ENCODE assay signal across 21 cellular contexts in genomic region chr2:124048664-124049063, GRCh38. TPM values are rescaled to one million over a fixed set of nuclear protein-coding genes. Genes with fewer than 3 reads are reported as not detected.
A peak's percentile ranks its signal among the peaks of the same experiment; 100 is the strongest.
DNase-seq lines count a peak whose midpoint lies in the region; TF ChIP-seq lines count a peak whose summit lies in the region.
"Had no signal": no experiment of that assay in that cellular context is flagged by ENCODE, and none has a peak within 500 bp of the region (broad histone marks: within the 10 kb centered on the region; RNA-seq: fewer than 3 reads in every experiment).

No MANE protein-coding gene starts in this region.

- 76% methylated on average over 2 of the region's 2 CpGs for WGBS in smooth muscle cell (ENCODE audit: low lambda C conversion rate)

- H3K27ac ChIP-seq in 22Rv1 (peak overlapping the region; percentile 38; the same call in 1 of the 2 replicates), smooth muscle cell (ENCODE audit: low read depth) (no peak overlapping the region)
- H3K27ac ChIP-seq: A549; BLaER1 treated with 17β-estradiol and CSF1 and Interleukin-3, amounts not matched to agents 10 nM and 100 nM had no signal

- H3K4me2 ChIP-seq in smooth muscle cell, result no peak overlapping the region
- H3K4me2 ChIP-seq: A549, GM23338 had no signal

- H3K27me3 ChIP-seq in smooth muscle cell (ENCODE audit: low read depth), result no peaks in the 10 kb centered on the region
- H3K27me3 ChIP-seq: BE2C; BLaER1 treated with 17β-estradiol and CSF1 and Interleukin-3, amounts not matched to agents 10 nM and 100 nM had no signal

- H3K9ac ChIP-seq in smooth muscle cell (ENCODE audit: low read depth), result no peak overlapping the region
- H3K9ac ChIP-seq: BLaER1 treated with 17β-estradiol and CSF1 and Interleukin-3, amounts not matched to agents 10 nM and 100 nM had no signal

- H3K4me3 ChIP-seq in LNCaP clone FGC (ENCODE audit: low read depth, low read length), result no peak overlapping the region
- no peak overlapping the region for H3K4me3 ChIP-seq in smooth muscle cell
- H3K4me3 ChIP-seq: A549; BLaER1 treated with 17β-estradiol and CSF1 and Interleukin-3, amounts not matched to agents 10 nM and 100 nM; GM23338 had no signal

- DNase-seq in DMS53 (lab: John Stamatoyannopoulos, UW) (peak; percentile 4), DMS53 treated with DMSO at 0.1 percent for 48 hours (lab: John Stamatoyannopoulos, UW; ENCODE audit: unreplicated experiment) (no peak), LNCaP clone FGC (ENCODE audit: low read depth) (peak; percentile 86), NOMO-1 treated with dmso at 0.1 percent for 144 hours (lab: John Stamatoyannopoulos, UW; ENCODE audit: unreplicated experiment) (no peak), smooth muscle cell (lab: John Stamatoyannopoulos, UW; ENCODE audit: unreplicated experiment) (no peak)
- DNase-seq: 8988T; ACHN; AML-193; BE2C; Calu3; CD4-positive, alpha-beta memory T cell; COR-L47; DMS79; GF-D8; H9 had no signal

- H3K9me3 ChIP-seq in smooth muscle cell (replicated peaks; ENCODE audit: low read depth), result no peaks in the 10 kb centered on the region
- H3K9me3 ChIP-seq: A549; BE2C; BLaER1 treated with 17β-estradiol and CSF1 and Interleukin-3, amounts not matched to agents 10 nM and 100 nM had no signal

- no peaks in the 10 kb centered on the region for H3K4me1 ChIP-seq in smooth muscle cell (ENCODE audit: low read depth)
- H3K4me1 ChIP-seq: A549, BE2C had no signal

- H2AFZ ChIP-seq in smooth muscle cell (ENCODE audit: low read depth), result no peak overlapping the region
- H2AFZ ChIP-seq: GM23338 had no signal

- TF ChIP-seq CTCF in 22Rv1 (IDR thresholded peaks at IDR 0.05) (no peak), LNCaP clone FGC (IDR thresholded peaks at IDR 0.05; ENCODE audit: control insufficient read depth, extremely low read depth, insufficient read depth) (no peak), smooth muscle cell (IDR thresholded peaks at IDR 0.05; ENCODE audit: borderline replicate concordance, insufficient read depth, poor library complexity, severe bottlenecking) (no peak)

- no peaks in the 10 kb centered on the region for H4K20me1 ChIP-seq in smooth muscle cell (ENCODE audit: low read depth)
- H4K20me1 ChIP-seq: BLaER1 treated with 17β-estradiol and CSF1 and Interleukin-3, amounts not matched to agents 10 nM and 100 nM had no signal

- H3F3A ChIP-seq in smooth muscle cell (ENCODE audit: low read depth), result no peaks in the 10 kb centered on the region

- no peaks in the 10 kb centered on the region for H3K36me3 ChIP-seq in smooth muscle cell (ENCODE audit: low read depth)
- H3K36me3 ChIP-seq: BE2C; BLaER1 treated with 17β-estradiol and CSF1 and Interleukin-3, amounts not matched to agents 10 nM and 100 nM had no signal

- no peaks in the 10 kb centered on the region for H3K79me2 ChIP-seq in smooth muscle cell (ENCODE audit: low read depth)

RNA-seq across cellular contexts. Expression of gene CNTNAP5, which starts 23.6 kb away (rescaled TPM):
- total RNA-seq in smooth muscle cell, result not detected in 2 replicates
- not detected in 2 replicates for polyA plus RNA-seq in smooth muscle cell
- total RNA-seq: Calu3; CD4-positive, alpha-beta memory T cell; G401; H4 had no signal
- polyA plus RNA-seq: A549; CD4-positive, alpha-beta memory T cell had no signal

Comparison
In these comparisons a context has a peak if more than half of its experiments do, and no peak if none do; other contexts are left out.
1. DNase-seq: peak in DMS53 (single experiment) and LNCaP clone FGC (single experiment); none in DMS53 treated with DMSO at 0.1 percent for 48 hours (single experiment), NOMO-1 treated with dmso at 0.1 percent for 144 hours (single experiment) and smooth muscle cell (single experiment).